ENCODE assay signal across 1 cellular context in genomic region chr1:8875216-8875861, GRCh38.
TF ChIP-seq lines count a peak whose summit lies in the region.

No MANE protein-coding gene starts in this region.

TF ChIP-seq in H1, 55 proteins besides CTCF, POLR2A, EP300 and RAD21:
- peak; percentile 36 for TF ChIP-seq POLR2AphosphoS5 (IDR thresholded peaks at IDR 0.05; ENCODE audit: low read depth, low read length)
- TF ChIP-seq NRF1 (IDR thresholded peaks at IDR 0.05; ENCODE audit: low read depth, low read length), result no peak
- TF ChIP-seq BCL11A (IDR thresholded peaks at IDR 0.05; ENCODE audit: low read depth in 2 of 2, low read length in 2 of 2), result no peak
